In genomic region chr15:89085289-89085906, GRCh38 we compare ENCODE assay signal across 17 cellular contexts. TPM values are rescaled to one million over a fixed set of nuclear protein-coding genes. Genes with fewer than 3 reads are reported as not detected.
DNase-seq lines count a peak whose midpoint lies in the region; ATAC-seq and TF ChIP-seq lines count a peak whose summit lies in the region.
"Had no signal": no experiment of that assay in that cellular context is flagged by ENCODE, and none has a peak within 500 bp of the region (broad histone marks: within the 10 kb centered on the region; RNA-seq: fewer than 3 reads in every experiment).

No MANE protein-coding gene starts in this region.

- no peak overlapping the region for H3K9ac ChIP-seq in parathyroid adenoma

- H2AFZ ChIP-seq in parathyroid adenoma: peak overlapping the region; percentile 42

- H3K9me3 ChIP-seq in left ventricle myocardium inferior (replicated peaks) (no peaks in the 10 kb centered on the region), esophagus muscularis mucosa (no peaks in the 10 kb centered on the region), parathyroid adenoma (ENCODE audit: control insufficient read depth, low read length) (no peaks in the 10 kb centered on the region), uterus (no peaks in the 10 kb centered on the region)
- H3K9me3 ChIP-seq: spleen had no signal

- TF ChIP-seq CTCF in left ventricle myocardium inferior (IDR thresholded peaks at IDR 0.05; ENCODE audit: borderline replicate concordance): no peak
- TF ChIP-seq CTCF in esophagus muscularis mucosa (IDR thresholded peaks at IDR 0.05): no peak
- no peak for TF ChIP-seq CTCF in parathyroid adenoma (IDR thresholded peaks at IDR 0.05)
- no peak for TF ChIP-seq CTCF in uterus (IDR thresholded peaks at IDR 0.05)

- no peaks in the 10 kb centered on the region for H3K27me3 ChIP-seq in left ventricle myocardium inferior (ENCODE audit: low read depth)
- no peaks in the 10 kb centered on the region for H3K27me3 ChIP-seq in esophagus muscularis mucosa
- no peaks in the 10 kb centered on the region for H3K27me3 ChIP-seq in parathyroid adenoma (ENCODE audit: control insufficient read depth, insufficient read depth, low read length)
- no peaks in the 10 kb centered on the region for H3K27me3 ChIP-seq in uterus
- H3K27me3 ChIP-seq: spleen had no signal

- no peak for DNase-seq in left ventricle myocardium inferior
- DNase-seq in left ventricle myocardium superior: no peak
- DNase-seq in esophagus muscularis mucosa (ENCODE audit: extremely low spot score): no peak
- no peak for DNase-seq in uterus
- DNase-seq in DMS153 (lab: John Stamatoyannopoulos, UW): no peak
- DNase-seq: activated CD8-positive, alpha-beta T cell treated with anti-CD3 and anti-CD28 coated beads, Interleukin-2, amount 10 ng/mL, durations not matched to agents 7 days and 5 days; CD4-positive, CD25-positive, alpha-beta regulatory T cell; DMS79 treated with DMSO at 0.1 percent for 48 hours; HCEC 1CT; NCI-H2171; nucleus accumbens; spleen; WERI-Rb-1 had no signal

- peak overlapping the region; percentile 95 for H3K27ac ChIP-seq in left ventricle myocardium inferior (replicated peaks)
- H3K27ac ChIP-seq in esophagus muscularis mucosa (replicated peaks in 1 of 4): peak overlapping the region; percentile 86 to 96 (median 93)
- no peak overlapping the region for H3K27ac ChIP-seq in parathyroid adenoma
- peak overlapping the region; percentile 88 to 89 for H3K27ac ChIP-seq in uterus
- H3K27ac ChIP-seq: RWPE1, WERI-Rb-1 had no signal

- intact Hi-C loops in left ventricle myocardium inferior (cut with micrococcal nuclease) (no loop called here), left ventricle myocardium superior (cut with micrococcal nuclease) (no loop called here), esophagus muscularis mucosa (cut with DNase I) (loop anchor here (5.0 kb wide), 1 partner anchor 42 kb away; no protein-coding TSS in a partner anchor), uterus (cut with DNase I; ENCODE audit: low total_unique reads) (no loop called here)

- TF ChIP-seq POLR2A in esophagus muscularis mucosa (IDR thresholded peaks at IDR 0.05; ENCODE audit: low read depth) (no peak), uterus (IDR thresholded peaks at IDR 0.05) (no peak)

- ATAC-seq in left ventricle myocardium superior (no peak), HG02623 (IDR thresholded peaks at IDR 0.05; ENCODE audit: unreplicated experiment) (no peak), HG03520 (IDR thresholded peaks at IDR 0.05; ENCODE audit: unreplicated experiment) (no peak)
- ATAC-seq: activated CD8-positive, alpha-beta T cell treated with anti-CD3 and anti-CD28 coated beads, Interleukin-2, amount 10 ng/mL, durations not matched to agents 7 days and 5 days had no signal

- no peak for TF ChIP-seq EP300 in esophagus muscularis mucosa (IDR thresholded peaks at IDR 0.05)

- H3K4me1 ChIP-seq in left ventricle myocardium inferior: peaks cover 36% of the 10 kb centered on the region
- peaks cover 27 to 48% (median 43%) of the 10 kb centered on the region in 4 donors for H3K4me1 ChIP-seq in esophagus muscularis mucosa
- no peaks in the 10 kb centered on the region for H3K4me1 ChIP-seq in parathyroid adenoma
- peaks cover 0 to 14% of the 10 kb centered on the region in 2 donors for H3K4me1 ChIP-seq in uterus

- WGBS in esophagus muscularis mucosa: 47% methylated on average over 4 of the region's 4 CpGs

- H3K79me2 ChIP-seq in parathyroid adenoma: peaks cover 2% of the 10 kb centered on the region

- H3K4me3 ChIP-seq in left ventricle myocardium inferior (no peak overlapping the region), esophagus muscularis mucosa (no peak overlapping the region), parathyroid adenoma (ENCODE audit: low read depth, low read length) (no peak overlapping the region), uterus (no peak overlapping the region)
- H3K4me3 ChIP-seq: spleen had no signal

- H3K36me3 ChIP-seq in left ventricle myocardium inferior (no peaks in the 10 kb centered on the region), esophagus muscularis mucosa (no peaks in the 10 kb centered on the region), parathyroid adenoma (ENCODE audit: control insufficient read depth, insufficient read depth, low read length) (no peaks in the 10 kb centered on the region), uterus (no peaks in the 10 kb centered on the region)
- H3K36me3 ChIP-seq: spleen had no signal

- H3K4me2 ChIP-seq in parathyroid adenoma (ENCODE audit: low read length): no peak overlapping the region

RNA-seq across cellular contexts. Expression of gene ABHD2, which starts 2.9 kb away (rescaled TPM):
- total RNA-seq in left ventricle myocardium inferior: 68.2 TPM
- total RNA-seq in left ventricle myocardium superior: 84.4 TPM
- total RNA-seq in esophagus muscularis mucosa: 10 to 100 TPM; 49.8 to 82.3 (median 72.1) TPM
- total RNA-seq in uterus: 100 to 1,000 TPM in 1 of 4 donors, 10 to 100 TPM in 3; 27.4 to 117 (median 54.2) TPM
